In genomic region chr11:2901196-2901796, GRCh38 we compare ENCODE assay signal across 8 cellular contexts. TPM values are rescaled to one million over a fixed set of nuclear protein-coding genes. Genes with fewer than 3 reads are reported as not detected.
DNase-seq lines count a peak whose midpoint lies in the region; ATAC-seq and TF ChIP-seq lines count a peak whose summit lies in the region.

No MANE protein-coding gene starts in this region.

- TF ChIP-seq CTCF in Calu3 (IDR thresholded peaks at IDR 0.05; ENCODE audit: unreplicated experiment) (no peak), fibroblast of villous mesenchyme (IDR thresholded peaks at IDR 0.05; ENCODE audit: insufficient read depth, low read depth, low read length) (no peak), psoas muscle (IDR thresholded peaks at IDR 0.05) (no peak)

- BruUV-seq in Calu3 (replicated peaks; lab: Mats Ljungman, UMichigan), result no TSS peak

- H3K36me3 Mint-ChIP-seq in Calu3 (ENCODE audit: insufficient read depth, unreplicated experiment), result peaks cover 47% of the 10 kb centered on the region

- no peaks in the 10 kb centered on the region for H3K9me3 ChIP-seq in psoas muscle

- peaks cover 0 to 26% (median 5%) of the 10 kb centered on the region in 3 donors for H3K27me3 ChIP-seq in psoas muscle (ENCODE audit: insufficient read depth in 3 of 3, low read length in 2 of 3)

- peaks cover 6% of the 10 kb centered on the region for H3K4me1 ChIP-seq in psoas muscle

- peak; percentile 1; the same call in 2 of the 3 replicates for ATAC-seq in SK-N-SH treated with all-trans-retinoic acid at 6 μM for 48 hours
- ATAC-seq in psoas muscle, result peak; percentile 3 to 18 (median 6)
- ATAC-seq in HG02623 (IDR thresholded peaks at IDR 0.05; ENCODE audit: unreplicated experiment), result no peak
- ATAC-seq in HG02588 (IDR thresholded peaks at IDR 0.05; ENCODE audit: unreplicated experiment), result no peak
- ATAC-seq in HG03442 (IDR thresholded peaks at IDR 0.05; ENCODE audit: unreplicated experiment), result no peak

- no peaks in the 10 kb centered on the region for H3K27me3 Mint-ChIP-seq in Calu3 (ENCODE audit: unreplicated experiment)

- CTCF ChIA-PET in Calu3 (lab: Charles Lee), result interaction anchor here (1.3 to 3.5 kb wide), 2 partner anchors 9 to 13 kb away, joined by 3 to 16 read pairs; no protein-coding TSS in a partner anchor

- H3K9me3 Mint-ChIP-seq in Calu3 (ENCODE audit: low read depth, unreplicated experiment), result peaks cover 7% of the 10 kb centered on the region

- H3K27ac Mint-ChIP-seq in Calu3 (ENCODE audit: unreplicated experiment), result peak overlapping the region; percentile 31

- DNase-seq in Calu3 (no peak), fibroblast of villous mesenchyme (ENCODE audit: low read depth) (no peak), psoas muscle (no peak), SK-N-DZ (ENCODE audit: low spot score) (no peak)

- H3K4me3 Mint-ChIP-seq in Calu3 (ENCODE audit: low read depth, unreplicated experiment), result peak overlapping the region; percentile 17

- WGBS in psoas muscle, 3 donors, result 53 to 70% (median 61%) methylated on average over 15 to 16 of the region's 16 CpGs

- no peak overlapping the region for H3K27ac ChIP-seq in psoas muscle

- H3K36me3 ChIP-seq in psoas muscle (ENCODE audit: insufficient read depth in 1 of 2, low read depth in 1 of 2), result no peaks in the 10 kb centered on the region

- peak overlapping the region; percentile 71 for H3K4me3 ChIP-seq in fibroblast of villous mesenchyme (ENCODE audit: low read depth, low read length)
- H3K4me3 ChIP-seq in psoas muscle, result peak overlapping the region; percentile 70

- H3K4me1 Mint-ChIP-seq in Calu3 (ENCODE audit: low read depth, unreplicated experiment), result peaks cover 66% of the 10 kb centered on the region

- intact Hi-C loops in Calu3 (cut with micrococcal nuclease; ENCODE audit: unreplicated experiment), result no loop called here
- intact Hi-C loops in psoas muscle (cut with DNase I), result no loop called here

TF ChIP-seq in SK-N-SH treated with all-trans-retinoic acid at 6 μM for 48 hours, 23 proteins besides CTCF, POLR2A, EP300 and RAD21:
- TF ChIP-seq ZFP3 (CRISPR knock-in tag; IDR thresholded peaks at IDR 0.05) (no peak), CSRNP3 (CRISPR knock-in tag; IDR thresholded peaks at IDR 0.05) (no peak), TOX (CRISPR knock-in tag; IDR thresholded peaks at IDR 0.05; ENCODE audit: borderline replicate concordance) (no peak), ZNF565 (CRISPR knock-in tag; conservative IDR thresholded peaks at IDR 0.05; ENCODE audit: low read depth) (no peak), PPARA (CRISPR knock-in tag; IDR thresholded peaks at IDR 0.05; ENCODE audit: borderline replicate concordance) (no peak), ISL1 (CRISPR knock-in tag; IDR thresholded peaks at IDR 0.05) (no peak), GLIS3 (CRISPR knock-in tag; IDR thresholded peaks at IDR 0.05) (no peak)

RNA-seq across cellular contexts. Expression of gene CDKN1C, which starts 15.7 kb away (rescaled TPM):
- total RNA-seq in Calu3 (2022) (2.2 and 2.4 TPM in 2 replicates), fibroblast of villous mesenchyme (3.9 and 8.7 TPM in 2 replicates), psoas muscle (10 to 100 TPM; 14.3 to 37.7 (median 27.9) TPM)
- polyA plus RNA-seq in psoas muscle, result 10 to 100 TPM; 24.5 to 49.4 (median 30.7) TPM
- polyA plus RNA-seq in SK-N-DZ (2014; cell fraction: cytosol; rRNA removed), result 7.0 and 7.8 TPM in 2 replicates
- 5.4 and 5.8 TPM in 2 replicates for polyA plus RNA-seq in SK-N-DZ (2014; cell fraction: nucleus; rRNA removed)

RNA-seq across cellular contexts. Expression of gene PHLDA2, which starts 27.9 kb away (rescaled TPM):
- 111 and 142 TPM in 2 replicates for total RNA-seq in Calu3 (2022)
- 7.3 and 13.2 TPM in 2 replicates for total RNA-seq in fibroblast of villous mesenchyme
- total RNA-seq in psoas muscle, result 1 to 10 TPM in 1 of 4 donors, under 1 TPM in 3; 0.49 to 1.1 (median 0.69) TPM
- polyA plus RNA-seq in psoas muscle, result 1 to 10 TPM in 1 of 3 donors, under 1 TPM in 2; 0.87 to 7.3 (median 0.97) TPM
- polyA plus RNA-seq in SK-N-DZ (2014; cell fraction: cytosol; rRNA removed), result not detected in 2 replicates
- not detected in 2 replicates for polyA plus RNA-seq in SK-N-DZ (2014; cell fraction: nucleus; rRNA removed)

Comparison
In these comparisons a context has a peak if more than half of its experiments do, and no peak if none do; other contexts are left out.
1. ATAC-seq: peak in SK-N-SH treated with all-trans-retinoic acid at 6 μM for 48 hours (single experiment) and psoas muscle (4 of 4); none in HG02623 (single experiment), HG02588 (single experiment) and HG03442 (single experiment).